12 cellular contexts compared by ENCODE assay signal in the genomic region with DNA sequence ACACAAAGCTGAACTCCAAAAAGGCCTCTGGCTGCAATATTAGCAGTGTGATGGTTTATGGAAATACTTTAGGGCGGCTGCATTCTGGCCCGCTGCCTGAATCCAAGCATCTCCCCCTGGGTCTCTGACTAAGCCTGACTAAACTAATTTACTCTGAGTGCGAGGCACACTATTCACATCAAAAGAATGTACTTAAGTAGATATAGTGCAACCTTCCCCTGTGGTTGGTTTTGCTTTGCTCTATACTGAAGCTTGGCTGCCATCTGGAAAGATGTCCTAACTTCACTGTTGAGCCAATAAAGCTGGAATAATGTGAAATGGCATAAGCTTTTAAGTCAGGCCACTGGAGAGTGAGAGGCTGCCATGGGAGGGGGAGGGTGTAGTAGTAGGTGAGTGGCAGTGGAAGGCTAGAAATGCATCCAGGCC.
DNase-seq lines count a peak whose midpoint lies in the region; ATAC-seq, FAIRE-seq and TF ChIP-seq lines count a peak whose summit lies in the region.
"Had no signal": no experiment of that assay in that cellular context is flagged by ENCODE, and none has a peak within 500 bp of the region (broad histone marks: within the 10 kb centered on the region; RNA-seq: fewer than 3 reads in every experiment).

No MANE protein-coding gene starts in this region.

- TF ChIP-seq CTCF in bronchial epithelial cell (IDR thresholded peaks at IDR 0.05; ENCODE audit: insufficient read depth, low read length, severe bottlenecking): no peak
- TF ChIP-seq CTCF in lower lobe of right lung (IDR thresholded peaks at IDR 0.05): no peak
- TF ChIP-seq CTCF in esophagus squamous epithelium (IDR thresholded peaks at IDR 0.05): no peak

- peak; percentile 12 for DNase-seq in 8988T
- DNase-seq in HS-5 (ENCODE audit: low read depth): peak; percentile 96
- DNase-seq in bronchial epithelial cell (ENCODE audit: low read depth): peak; percentile 95
- DNase-seq in lower lobe of right lung: no peak
- DNase-seq in stimulated activated naive CD8-positive, alpha-beta T cell treated with anti-CD3 and anti-CD28 coated beads, Interleukin-15, Interleukin-2, amounts not matched to agents 100 U/mL and 50 U/mL, for 24 hours: no peak
- DNase-seq in esophagus squamous epithelium (lab: John Stamatoyannopoulos, UW): no peak
- DNase-seq in left lobe of liver (ENCODE audit: low spot score): no peak
- DNase-seq: activated naive CD4-positive, alpha-beta T cell treated with anti-CD3 and anti-CD28 coated beads for 36 hours; stimulated activated CD4-positive, alpha-beta T cell treated with anti-CD3 and anti-CD28 coated beads, Interleukin-12 subunit alpha, Interleukin-12 subunit beta, amount 100 ng/mL, for 4 hours; T-helper 1 cell; transverse colon had no signal

- H3K4me1 ChIP-seq in lower lobe of right lung (no peaks in the 10 kb centered on the region), esophagus squamous epithelium (no peaks in the 10 kb centered on the region)

- ATAC-seq in lower lobe of right lung: peak; percentile 28 to 32
- ATAC-seq in GM21528 (IDR thresholded peaks at IDR 0.05; ENCODE audit: low FRiP score, unreplicated experiment): no peak
- ATAC-seq in stimulated activated naive CD8-positive, alpha-beta T cell treated with anti-CD3 and anti-CD28 coated beads, Interleukin-15, Interleukin-2, amounts not matched to agents 100 U/mL and 50 U/mL, for 24 hours: no peak
- ATAC-seq in left lobe of liver: no peak

- H3K27ac ChIP-seq in lower lobe of right lung (no peak overlapping the region), esophagus squamous epithelium (no peak overlapping the region)

- FAIRE-seq in bronchial epithelial cell (lab: Jason Lieb, UNC): peak; percentile 95

- TF ChIP-seq POLR2A in esophagus squamous epithelium (IDR thresholded peaks at IDR 0.05): no peak

- 16 to 17% methylated on average over 3 of the region's 3 CpGs for WGBS in esophagus squamous epithelium, 2 donors

- intact Hi-C loops in lower lobe of right lung (cut with DNase I): no loop called here
- intact Hi-C loops in esophagus squamous epithelium (cut with DNase I): no loop called here

- no peak overlapping the region for H3K4me3 ChIP-seq in bronchial epithelial cell (ENCODE audit: low read depth, low read length)
- H3K4me3 ChIP-seq in lower lobe of right lung: no peak overlapping the region
- H3K4me3 ChIP-seq in esophagus squamous epithelium: no peak overlapping the region
- H3K4me3 ChIP-seq: transverse colon had no signal

- H3K27me3 ChIP-seq in bronchial epithelial cell (ENCODE audit: control insufficient read depth, insufficient read depth, low read length) (no peaks in the 10 kb centered on the region), lower lobe of right lung (ENCODE audit: low read depth) (no peaks in the 10 kb centered on the region), esophagus squamous epithelium (no peaks in the 10 kb centered on the region)
- H3K27me3 ChIP-seq: transverse colon had no signal

- H3K9me3 ChIP-seq in lower lobe of right lung (no peaks in the 10 kb centered on the region), esophagus squamous epithelium (no peaks in the 10 kb centered on the region)
- H3K9me3 ChIP-seq: transverse colon had no signal

- H3K36me3 ChIP-seq in bronchial epithelial cell (ENCODE audit: control insufficient read depth, insufficient read depth, low read length) (no peaks in the 10 kb centered on the region), lower lobe of right lung (no peaks in the 10 kb centered on the region), esophagus squamous epithelium (no peaks in the 10 kb centered on the region)
- H3K36me3 ChIP-seq: transverse colon had no signal

Comparison
In these comparisons a context has a peak if more than half of its experiments do, and no peak if none do; other contexts are left out.
1. DNase-seq: peak in 8988T (single experiment), HS-5 (single experiment) and bronchial epithelial cell (single experiment); none in lower lobe of right lung (single experiment), stimulated activated naive CD8-positive, alpha-beta T cell treated with anti-CD3 and anti-CD28 coated beads, Interleukin-15, Interleukin-2, amounts not matched to agents 100 U/mL and 50 U/mL, for 24 hours (single experiment), esophagus squamous epithelium (single experiment) and left lobe of liver (single experiment).
2. ATAC-seq: peak in lower lobe of right lung (2 of 2); none in GM21528 (single experiment), stimulated activated naive CD8-positive, alpha-beta T cell treated with anti-CD3 and anti-CD28 coated beads, Interleukin-15, Interleukin-2, amounts not matched to agents 100 U/mL and 50 U/mL, for 24 hours (single experiment) and left lobe of liver (single experiment).